In the genomic region with DNA sequence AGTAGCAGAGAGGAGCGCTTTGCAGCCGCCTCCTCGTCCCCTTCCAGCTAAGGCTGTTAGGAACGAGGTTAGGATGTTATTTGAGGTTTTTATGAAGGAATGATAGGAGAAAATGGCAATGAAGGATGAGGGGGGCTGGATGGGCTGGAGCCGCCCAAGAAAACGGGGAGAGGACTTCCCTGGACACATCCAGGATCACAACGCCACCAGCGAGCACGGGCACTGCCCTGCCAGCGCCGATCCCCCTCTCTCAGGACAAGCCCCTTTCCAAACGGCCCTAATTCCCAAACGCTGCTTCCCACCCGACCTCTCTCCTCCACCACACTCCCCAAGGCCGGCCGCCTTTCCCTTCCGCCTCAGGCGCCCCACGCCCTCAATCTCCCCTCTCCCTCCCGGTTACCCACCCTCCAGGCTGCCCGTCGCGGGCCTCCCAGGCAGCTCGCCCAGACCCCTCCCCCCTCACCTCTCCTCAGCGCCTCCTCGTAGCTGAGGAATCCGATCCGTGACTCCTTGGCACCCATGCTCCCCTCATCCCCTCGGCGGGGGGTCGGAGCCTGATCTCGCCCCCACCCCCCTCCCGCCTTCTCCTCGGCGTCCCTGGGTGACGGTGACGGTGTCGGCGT, we compare ENCODE assay signal across 8 cellular contexts. TPM values are rescaled to one million over a fixed set of nuclear protein-coding genes. Genes with fewer than 3 reads are reported as not detected.
DNase-seq lines count a peak whose midpoint lies in the region; ATAC-seq and TF ChIP-seq lines count a peak whose summit lies in the region.

No MANE protein-coding gene starts in this region.

- TF ChIP-seq POLR2A in sigmoid colon (IDR thresholded peaks at IDR 0.05): peak in 1 of 2 donors; percentile 11

- DNase-seq in CD14-positive monocyte (ENCODE audit: low spot score) (no peak), right cardiac atrium (no peak), sigmoid colon (no peak), AG08395 (ENCODE audit: low spot score) (no peak), GM13976 (ENCODE audit: low spot score) (no peak)
- no peak for DNase-seq in activated T-cell treated with anti-CD3 and anti-CD28 coated beads, Interleukin-2, amount 50 U/mL, for 72 hours

- TF ChIP-seq CTCF in CD14-positive monocyte (IDR thresholded peaks at IDR 0.05): no peak
- no peak for TF ChIP-seq CTCF in sigmoid colon (IDR thresholded peaks at IDR 0.05)
- TF ChIP-seq CTCF in GM13976 (IDR thresholded peaks at IDR 0.05; ENCODE audit: borderline replicate concordance, control extremely low read depth, extremely low read depth, insufficient read depth, missing control alignments): no peak

- H3K4me1 ChIP-seq in right cardiac atrium (ENCODE audit: control insufficient read depth, insufficient read depth, low read length) (peaks cover 4% of the 10 kb centered on the region), sigmoid colon (peaks cover 0 to 44% (median 40%) of the 10 kb centered on the region in 4 donors)

- H3K4me3 ChIP-seq in right cardiac atrium (ENCODE audit: low read length) (peak overlapping the region; percentile 88), sigmoid colon (peak overlapping the region; percentile 72 to 93 (median 79))

- peaks cover 0 to 2% (median 0%) of the 10 kb centered on the region in 7 donors for H3K9me3 Mint-ChIP-seq in CD14-positive monocyte
- H3K9me3 Mint-ChIP-seq in activated T-cell treated with anti-CD3 and anti-CD28 coated beads, Interleukin-2, amount 50 U/mL, for 72 hours: no peaks in the 10 kb centered on the region

- intact Hi-C loops in CD14-positive monocyte (cut with micrococcal nuclease) (no loop called here), right cardiac atrium (cut with DNase I) (no loop called here), sigmoid colon (cut with DNase I) (loop anchor here (1.0 to 10.0 kb wide), 3 partner anchors 134 to 1877 kb away; partner anchors contain the start of gene MTMR4)

- under 1% methylated on average over 39 of the region's 39 CpGs for WGBS in right cardiac atrium
- WGBS in sigmoid colon, 2 donors: 0 to 1% methylated on average over 39 of the region's 39 CpGs

- H3K27ac ChIP-seq in right cardiac atrium (ENCODE audit: low read length) (peak overlapping the region; percentile 90), sigmoid colon (peak overlapping the region; percentile 94 to 98 (median 95))

- no peak for TF ChIP-seq EP300 in sigmoid colon (IDR thresholded peaks at IDR 0.05)

- H3K36me3 Mint-ChIP-seq in CD14-positive monocyte: no peaks in the 10 kb centered on the region
- peaks cover 4 to 5% of the 10 kb centered on the region in 2 donors for H3K36me3 Mint-ChIP-seq in activated T-cell treated with anti-CD3 and anti-CD28 coated beads, Interleukin-2, amount 50 U/mL, for 72 hours (ENCODE audit: insufficient read depth in 2 of 2)

- in situ Hi-C loops in GM13976 (cut with MboI; ENCODE audit: low sequenced_read_pairs, unreplicated experiment): no loop called here

- H3K27ac Mint-ChIP-seq in CD14-positive monocyte: peak overlapping the region; percentile 98 to 100 (median 99)
- peak overlapping the region; percentile 91 for H3K27ac Mint-ChIP-seq in activated T-cell treated with anti-CD3 and anti-CD28 coated beads, Interleukin-2, amount 50 U/mL, for 72 hours

- H3K9me3 ChIP-seq in right cardiac atrium (ENCODE audit: control insufficient read depth, low read length): no peaks in the 10 kb centered on the region
- no peaks in the 10 kb centered on the region for H3K9me3 ChIP-seq in sigmoid colon

- no peaks in the 10 kb centered on the region for H3K36me3 ChIP-seq in sigmoid colon

- peaks cover 74% of the 10 kb centered on the region for H3K4me1 Mint-ChIP-seq in CD14-positive monocyte
- H3K4me1 Mint-ChIP-seq in activated T-cell treated with anti-CD3 and anti-CD28 coated beads, Interleukin-2, amount 50 U/mL, for 72 hours (ENCODE audit: low read depth): peaks cover 54% of the 10 kb centered on the region

- ATAC-seq in GM19395 (IDR thresholded peaks at IDR 0.05; ENCODE audit: unreplicated experiment): peak; percentile 37
- ATAC-seq in HG03442 (IDR thresholded peaks at IDR 0.05; ENCODE audit: unreplicated experiment): peak; percentile 23
- ATAC-seq in activated T-cell treated with anti-CD3 and anti-CD28 coated beads, Interleukin-2, amount 50 U/mL, for 72 hours (replicated peaks in 1 of 2): peak; percentile 40 to 43
- ATAC-seq in right cardiac atrium: peak; percentile 75 to 76

- H3K27me3 ChIP-seq in right cardiac atrium (ENCODE audit: control insufficient read depth, insufficient read depth) (no peaks in the 10 kb centered on the region), sigmoid colon (no peaks in the 10 kb centered on the region)

- H3K4me3 Mint-ChIP-seq in CD14-positive monocyte: peak overlapping the region; percentile 97 to 99
- H3K4me3 Mint-ChIP-seq in activated T-cell treated with anti-CD3 and anti-CD28 coated beads, Interleukin-2, amount 50 U/mL, for 72 hours: peak overlapping the region; percentile 91 to 95

- no peaks in the 10 kb centered on the region for H3K27me3 Mint-ChIP-seq in CD14-positive monocyte (ENCODE audit: low read depth in 3 of 3)
- H3K27me3 Mint-ChIP-seq in activated T-cell treated with anti-CD3 and anti-CD28 coated beads, Interleukin-2, amount 50 U/mL, for 72 hours (ENCODE audit: low read depth): no peaks in the 10 kb centered on the region

RNA-seq across cellular contexts. Expression of gene USP32, which starts 0.4 kb away (rescaled TPM):
- polyA plus RNA-seq in CD14-positive monocyte: 10 to 100 TPM; 10.1 to 16.6 TPM
- total RNA-seq in activated T-cell treated with anti-CD3 and anti-CD28 coated beads, Interleukin-2, amount 50 U/mL, for 72 hours: 10 to 100 TPM; 42.4 to 48.8 TPM
- 10 to 100 TPM; 32.6 to 43.2 (median 36.9) TPM for total RNA-seq in right cardiac atrium
- 13.3 TPM for polyA plus RNA-seq in right cardiac atrium
- total RNA-seq in sigmoid colon: 10 to 100 TPM; 39.6 to 50.9 (median 44.1) TPM
- polyA plus RNA-seq in sigmoid colon: 10 to 100 TPM; 10.6 to 18.0 (median 16.7) TPM

RNA-seq across cellular contexts. Expression of gene CHCT1, which starts 30.8 kb away (rescaled TPM):
- not detected for polyA plus RNA-seq in CD14-positive monocyte
- total RNA-seq in activated T-cell treated with anti-CD3 and anti-CD28 coated beads, Interleukin-2, amount 50 U/mL, for 72 hours: under 1 TPM; 0.46 to 0.67 TPM
- not detected for total RNA-seq in right cardiac atrium
- polyA plus RNA-seq in right cardiac atrium: not detected
- total RNA-seq in sigmoid colon: not detected
- not detected for polyA plus RNA-seq in sigmoid colon

Comparison
In these comparisons a context has a peak if more than half of its experiments do, and no peak if none do; other contexts are left out.
1. ATAC-seq: peak in every context shown above with its lines; median percentile 76 in right cardiac atrium; 42 in activated T-cell treated with anti-CD3 and anti-CD28 coated beads, Interleukin-2, amount 50 U/mL, for 72 hours; 37 in GM19395; 23 in HG03442.